In the genomic region with DNA sequence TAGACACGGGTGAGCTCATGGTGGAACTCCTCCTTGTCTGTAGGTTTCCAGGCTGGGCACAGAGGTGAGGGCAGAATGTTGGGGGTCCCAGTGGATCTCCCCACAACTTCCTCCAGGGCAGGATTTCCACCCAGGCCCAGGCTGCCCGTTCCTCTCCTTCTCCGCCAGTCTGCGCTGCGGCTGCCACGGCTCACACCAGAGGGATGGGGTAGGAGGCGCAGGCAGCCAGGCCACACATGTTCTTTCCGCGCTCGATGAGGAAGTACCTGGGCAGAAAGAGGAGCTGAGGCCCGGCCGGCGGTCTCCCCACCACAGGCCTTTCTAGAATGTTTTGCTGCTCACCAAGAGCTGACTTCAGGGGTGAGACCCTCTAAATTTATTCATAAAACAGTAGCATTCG, we compare ENCODE assay signal across 22 cellular contexts. TPM values are rescaled to one million over a fixed set of nuclear protein-coding genes. Genes with fewer than 3 reads are reported as not detected.
DNase-seq lines count a peak whose midpoint lies in the region; ATAC-seq, FAIRE-seq and TF ChIP-seq lines count a peak whose summit lies in the region.
"Had no signal": no experiment of that assay in that cellular context is flagged by ENCODE, and none has a peak within 500 bp of the region (broad histone marks: within the 10 kb centered on the region; RNA-seq: fewer than 3 reads in every experiment).

No MANE protein-coding gene starts in this region.

- intact Hi-C loops in GM12878 (cut with micrococcal nuclease; ENCODE audit: unreplicated experiment), result no loop called here
- intact Hi-C loops in psoas muscle (cut with DNase I), result no loop called here

- H3K27ac Mint-ChIP-seq in IgD-negative memory B cell, result peak overlapping the region; percentile 20 to 89 (median 51)
- H3K27ac Mint-ChIP-seq: activated naive CD8-positive, alpha-beta T cell treated with anti-CD3 and anti-CD28 coated beads, Interleukin-2, amount 10 ng/mL, durations not matched to agents 7 days and 5 days; CD8-positive, alpha-beta T cell had no signal

- H3K9ac ChIP-seq in GM12878 (ENCODE audit: control insufficient read depth, insufficient read depth, low read length), result no peak overlapping the region

- no peak for TF ChIP-seq RAD21 in GM12878 (IDR thresholded peaks at IDR 0.05; ENCODE audit: insufficient read depth, low read depth, low read length)

- no peaks in the 10 kb centered on the region for H3K27me3 ChIP-seq in GM12878 (replicated peaks in 1 of 2; ENCODE audit: control insufficient read depth in 2 of 2, insufficient read depth in 2 of 2, low read length in 1 of 2)
- H3K27me3 ChIP-seq in psoas muscle (ENCODE audit: insufficient read depth in 3 of 3, low read length in 2 of 3), result no peaks in the 10 kb centered on the region

- 95% methylated on average over 14 of the region's 14 CpGs for WGBS in GM12878 (ENCODE audit: insufficient coverage, insufficient replicate concordance, low lambda C conversion rate, missing lambda C conversion rate)
- 92 to 96% (median 93%) methylated on average over 14 of the region's 14 CpGs for WGBS in psoas muscle, 3 donors

- H3K27ac ChIP-seq in GM12878 (ENCODE audit: control insufficient read depth, insufficient read depth), result no peak overlapping the region
- H3K27ac ChIP-seq in psoas muscle, result no peak overlapping the region
- H3K27ac ChIP-seq: epithelial cell of prostate, thoracic aorta had no signal

- no peaks in the 10 kb centered on the region for H3K9me3 ChIP-seq in GM12878 (replicated peaks; ENCODE audit: control insufficient read depth, insufficient read depth, low read length)
- no peaks in the 10 kb centered on the region for H3K9me3 ChIP-seq in psoas muscle
- H3K9me3 ChIP-seq: thoracic aorta had no signal

- TF ChIP-seq POLR2A in GM12878 (IDR thresholded peaks at IDR 0.05; ENCODE audit: low read depth, low read length), result peak; percentile 68

- RAD21 ChIA-PET in GM12878 (lab: Charles Lee; ENCODE audit: unreplicated experiment), result interaction anchor here (1.1 to 2.2 kb wide), 2 partner anchors 57 to 103 kb away, joined by 3 to 5 read pairs; no protein-coding TSS in a partner anchor

- no peaks in the 10 kb centered on the region for H3K9me3 Mint-ChIP-seq in IgD-negative memory B cell
- H3K9me3 Mint-ChIP-seq: activated naive CD8-positive, alpha-beta T cell treated with anti-CD3 and anti-CD28 coated beads, Interleukin-2, amount 10 ng/mL, durations not matched to agents 7 days and 5 days; CD8-positive, alpha-beta T cell; naive B cell had no signal

- TF ChIP-seq CTCF in GM12878 (IDR thresholded peaks at IDR 0.05 in 2 of 3, conservative IDR thresholded peaks at IDR 0.05 in 1 of 3; ENCODE audit: control insufficient read depth in 2 of 3, extremely low read depth in 1 of 3, insufficient read depth in 1 of 3, low read depth in 3 of 3, low read length in 3 of 3), result no peak
- TF ChIP-seq CTCF in psoas muscle (IDR thresholded peaks at IDR 0.05), result no peak

- H3K4me3 ChIP-seq in GM12878 (no peak overlapping the region), psoas muscle (no peak overlapping the region)
- H3K4me3 ChIP-seq: thoracic aorta had no signal

- H3K27me3 Mint-ChIP-seq in IgD-negative memory B cell, result no peaks in the 10 kb centered on the region
- H3K27me3 Mint-ChIP-seq: activated naive CD8-positive, alpha-beta T cell treated with anti-CD3 and anti-CD28 coated beads, Interleukin-2, amount 10 ng/mL, durations not matched to agents 7 days and 5 days; naive B cell had no signal

- BruUV-seq in GM12878 (replicated peaks; lab: Mats Ljungman, UMichigan), result TSS peak; percentile 36

- SMC1A ChIA-PET in GM12878 (lab: Charles Lee; ENCODE audit: uncharacterized antibody, unreplicated experiment), result interaction anchor here (1.2 to 3.9 kb wide), 7 partner anchors 11 to 262 kb away, joined by 3 to 13 read pairs (median 5); no protein-coding TSS in a partner anchor

- CTCF ChIA-PET in GM12878 (lab: Yijun Ruan, JAX), result interaction anchor here (0.9 to 3.6 kb wide), 5 partner anchors 12 to 85 kb away, joined by 3 to 20 read pairs (median 12); no protein-coding TSS in a partner anchor

- ATAC-seq in GM12878 (no peak; the same call in 1 of the 3 replicates), psoas muscle (no peak)
- ATAC-seq: CD8-positive, alpha-beta T cell; stimulated activated naive CD8-positive, alpha-beta T cell treated with anti-CD3 and anti-CD28 coated beads, Interleukin-15, Interleukin-2, amounts not matched to agents 100 U/mL and 50 U/mL, for 24 hours had no signal

- POLR2A ChIA-PET in GM12878 (lab: Charles Lee), result interaction anchor here (1.0 to 1.8 kb wide), 3 partner anchors 11 to 19 kb away, joined by 3 to 8 read pairs (median 6); no protein-coding TSS in a partner anchor

- in situ Hi-C loops in GM12878 (cut with MboI), result no loop called here

- H2AFZ ChIP-seq in GM12878 (ENCODE audit: control insufficient read depth, low read depth, low read length), result no peak overlapping the region

- no peak for FAIRE-seq in GM12878 (lab: Jason Lieb, UNC)
- FAIRE-seq: GM18507 had no signal

- H3K36me3 ChIP-seq in GM12878 (ENCODE audit: control insufficient read depth in 2 of 2, insufficient read depth in 2 of 2, low read length in 1 of 2) (peaks cover 35 to 53% of the 10 kb centered on the region in 2 experiments), psoas muscle (ENCODE audit: insufficient read depth in 1 of 2, low read depth in 1 of 2) (peaks cover 6 to 82% of the 10 kb centered on the region in 2 donors)

- H4K20me1 ChIP-seq in GM12878 (ENCODE audit: control insufficient read depth, insufficient read depth), result no peaks in the 10 kb centered on the region; the same call in 1 of the 2 replicates

- H3K4me2 ChIP-seq in GM12878 (ENCODE audit: control insufficient read depth, insufficient read depth), result no peak overlapping the region

- peaks cover 0 to 10% (median 8%) of the 10 kb centered on the region in 3 donors for H3K4me1 Mint-ChIP-seq in IgD-negative memory B cell

- H3K36me3 Mint-ChIP-seq in IgD-negative memory B cell, result peaks cover 5% of the 10 kb centered on the region

- DNase-seq in GM12878 (ENCODE audit: low read depth, low spot score) (no peak), medulla oblongata (ENCODE audit: extremely low spot score) (peak; percentile 67), NCI-H510A (lab: John Stamatoyannopoulos, UW) (no peak), psoas muscle (no peak), NCI-H748 (lab: John Stamatoyannopoulos, UW; ENCODE audit: unreplicated experiment) (no peak), RPMI8226 (no peak)
- DNase-seq: activated CD4-positive, alpha-beta T cell treated with anti-CD3 and anti-CD28 coated beads, Interleukin-2, amount 50 U/mL, for 4 hours; activated CD4-positive, CD25-positive, alpha-beta regulatory T cell; activated naive CD8-positive, alpha-beta T cell treated with anti-CD3 and anti-CD28 coated beads, Interleukin-2, amount 10 ng/mL, durations not matched to agents 7 days and 5 days; CD8-positive, alpha-beta T cell; DMS153; mesendoderm; naive B cell; NCI-H1694 treated with DMSO at 0.1 percent for 48 hours; NCI-H2171; NCI-H526 treated with DMSO at 0.1 percent for 48 hours; stimulated activated CD4-positive, alpha-beta T cell treated with anti-CD3 and anti-CD28 coated beads, Interleukin-4, amount 100 ng/mL, for 24 hours; stimulated activated naive CD8-positive, alpha-beta T cell treated with anti-CD3 and anti-CD28 coated beads, Interleukin-15, Interleukin-2, amounts not matched to agents 100 U/mL and 50 U/mL, for 24 hours had no signal

- H3K4me1 ChIP-seq in GM12878 (ENCODE audit: control insufficient read depth, insufficient read depth, low read length) (no peaks in the 10 kb centered on the region; the same call in 1 of the 2 replicates), psoas muscle (no peaks in the 10 kb centered on the region)

- no peaks in the 10 kb centered on the region for H3K79me2 ChIP-seq in GM12878 (ENCODE audit: control insufficient read depth, insufficient read depth, low read length)

- no peak for TF ChIP-seq EP300 in GM12878 (IDR thresholded peaks at IDR 0.05; ENCODE audit: borderline replicate concordance in 1 of 2, control insufficient read depth in 1 of 2, low read depth in 2 of 2, low read length in 2 of 2)

- no peak overlapping the region for H3K4me3 Mint-ChIP-seq in IgD-negative memory B cell
- H3K4me3 Mint-ChIP-seq: activated naive CD8-positive, alpha-beta T cell treated with anti-CD3 and anti-CD28 coated beads, Interleukin-2, amount 10 ng/mL, durations not matched to agents 7 days and 5 days; CD8-positive, alpha-beta T cell; naive B cell had no signal

RNA-seq across cellular contexts. Expression of gene CTSH, which starts 22.9 kb away (rescaled TPM):
- polyA plus RNA-seq in IgD-negative memory B cell (615 TPM), GM12878 (2011; rRNA removed) (1,085 and 1,212 TPM in 2 replicates), GM12878 (2014; fragmentation: Illumina TruSeq; extraction: Trizol) (738 and 761 TPM in 2 replicates), GM12878 (2014; fragmentation: Nextera tagmentation; extraction: Ambion mirVana) (10 to 100 TPM; 30.2 to 88.2 TPM), GM12878 (2014; rRNA removed) (983 and 1,098 TPM in 2 replicates), GM12878 (2016; fragmentation: Nextera tagmentation; extraction: Ambion mirVana) (100 to 1,000 TPM; 505 to 526 TPM), psoas muscle (10 to 100 TPM; 27.3 to 52.6 (median 29.7) TPM)
- 537 and 552 TPM in 2 replicates for total RNA-seq in GM12878 (2013; cell fraction: nucleolus; rRNA removed)
- total RNA-seq in GM12878 (2014; rRNA removed) (978 and 1,037 TPM in 2 replicates), GM12878 (2014; rRNA removed; fragmentation: Illumina TruSeq; extraction: Trizol) (431 and 454 TPM in 2 replicates), GM12878 (2021) (510 and 512 TPM in 2 replicates), psoas muscle (10 to 100 TPM; 16.0 to 38.1 (median 28.0) TPM)
- 365 TPM for polyA plus RNA-seq in GM12878 (2011; ENCODE audit: low read depth)
- 1,125 and 1,816 TPM in 2 replicates for polyA plus RNA-seq in GM12878 (2011; cell fraction: cytosol; rRNA removed)
- 2,323 and 2,526 TPM in 2 replicates for polyA plus RNA-seq in GM12878 (2011; cell fraction: nucleus; rRNA removed)
- 535 and 663 TPM in 2 replicates for polyA plus RNA-seq in GM12878 (2012)
- 591 and 663 TPM in 2 replicates for polyA minus RNA-seq in GM12878 (2011; rRNA and poly(A)+ RNA removed)
- polyA minus RNA-seq in GM12878 (2011; cell fraction: cytosol; rRNA and poly(A)+ RNA removed), result 223 and 239 TPM in 2 replicates
- polyA minus RNA-seq in GM12878 (2011; cell fraction: nucleus; rRNA and poly(A)+ RNA removed), result 381 and 500 TPM in 2 replicates

RNA-seq across cellular contexts. Expression of gene MORF4L1, which starts 49.2 kb away (rescaled TPM):
- polyA plus RNA-seq in IgD-negative memory B cell (218 TPM), GM12878 (2011; rRNA removed) (356 and 537 TPM in 2 replicates), GM12878 (2014; fragmentation: Illumina TruSeq; extraction: Trizol) (636 and 940 TPM in 2 replicates), GM12878 (2014; fragmentation: Nextera tagmentation; extraction: Ambion mirVana) (100 to 1,000 TPM; 230 to 403 TPM), GM12878 (2014; rRNA removed) (325 and 426 TPM in 2 replicates), GM12878 (2016; fragmentation: Nextera tagmentation; extraction: Ambion mirVana) (100 to 1,000 TPM; 184 to 198 TPM), psoas muscle (100 to 1,000 TPM; 288 to 679 (median 327) TPM)
- total RNA-seq in GM12878 (2013; cell fraction: nucleolus; rRNA removed), result 189 and 192 TPM in 2 replicates
- total RNA-seq in GM12878 (2014; rRNA removed) (113 and 132 TPM in 2 replicates), GM12878 (2014; rRNA removed; fragmentation: Illumina TruSeq; extraction: Trizol) (183 and 189 TPM in 2 replicates), GM12878 (2021) (227 and 245 TPM in 2 replicates), psoas muscle (100 to 1,000 TPM; 262 to 357 (median 341) TPM)
- polyA plus RNA-seq in GM12878 (2011; ENCODE audit: low read depth), result 210 TPM
- polyA plus RNA-seq in GM12878 (2011; cell fraction: cytosol; rRNA removed), result 120 and 179 TPM in 2 replicates
- polyA plus RNA-seq in GM12878 (2011; cell fraction: nucleus; rRNA removed), result 98.5 and 126 TPM in 2 replicates
- polyA plus RNA-seq in GM12878 (2012), result 241 and 341 TPM in 2 replicates
- 76.0 and 104 TPM in 2 replicates for polyA minus RNA-seq in GM12878 (2011; rRNA and poly(A)+ RNA removed)
- 52.9 and 57.2 TPM in 2 replicates for polyA minus RNA-seq in GM12878 (2011; cell fraction: cytosol; rRNA and poly(A)+ RNA removed)
- 41.2 and 59.2 TPM in 2 replicates for polyA minus RNA-seq in GM12878 (2011; cell fraction: nucleus; rRNA and poly(A)+ RNA removed)
